1 cellular context compared by ENCODE assay signal in genomic region chr9:127942152-127943010, GRCh38.
TF ChIP-seq lines count a peak whose summit lies in the region.

No MANE protein-coding gene starts in this region.

TF ChIP-seq in endothelial cell of umbilical vein, 7 proteins besides CTCF, POLR2A, EP300 and RAD21:
- TF ChIP-seq POLR2AphosphoS5 (IDR thresholded peaks at IDR 0.05; ENCODE audit: insufficient read depth, low read depth, low read length) (no peak), EZH2 (IDR thresholded peaks at IDR 0.05; ENCODE audit: borderline replicate concordance, low read depth, low read length, severe bottlenecking) (no peak), JUN (IDR thresholded peaks at IDR 0.05; ENCODE audit: borderline replicate concordance, insufficient read depth, insufficient read length, low read depth) (no peak), MYC (IDR thresholded peaks at IDR 0.05; ENCODE audit: low read depth, low read length) (no peak), GATA2 (IDR thresholded peaks at IDR 0.05; ENCODE audit: insufficient read depth, insufficient read length, low read depth, low read length) (no peak), MAX (IDR thresholded peaks at IDR 0.05; ENCODE audit: insufficient read depth, insufficient read length) (no peak), FOS (IDR thresholded peaks at IDR 0.05; ENCODE audit: borderline replicate concordance, insufficient read depth, low read length) (no peak)
TF ChIP-seq in endothelial cell of umbilical vein: peak in this region for 0.
